Comparison of ENCODE assay signal across 1 cellular context in genomic region chr19:1652471-1653299, GRCh38.
TF ChIP-seq lines count a peak whose summit lies in the region.

Gene TCF3 (minus strand): TSS chr19:1652615. CDS start chr19:1650248, 2,367 bp downstream.

TF ChIP-seq in HepG2, 621 proteins besides CTCF, POLR2A, EP300 and RAD21 (continued from another document and continues in another):
- TF ChIP-seq TRAFD1 (CRISPR knock-in tag; IDR thresholded peaks at IDR 0.05; ENCODE audit: borderline replicate concordance), result no peak
- no peak for TF ChIP-seq ELK4 (CRISPR knock-in tag; IDR thresholded peaks at IDR 0.05; ENCODE audit: borderline replicate concordance)
- no peak for TF ChIP-seq ZSCAN22 (CRISPR knock-in tag; IDR thresholded peaks at IDR 0.05)
- TF ChIP-seq, protein P1, sequence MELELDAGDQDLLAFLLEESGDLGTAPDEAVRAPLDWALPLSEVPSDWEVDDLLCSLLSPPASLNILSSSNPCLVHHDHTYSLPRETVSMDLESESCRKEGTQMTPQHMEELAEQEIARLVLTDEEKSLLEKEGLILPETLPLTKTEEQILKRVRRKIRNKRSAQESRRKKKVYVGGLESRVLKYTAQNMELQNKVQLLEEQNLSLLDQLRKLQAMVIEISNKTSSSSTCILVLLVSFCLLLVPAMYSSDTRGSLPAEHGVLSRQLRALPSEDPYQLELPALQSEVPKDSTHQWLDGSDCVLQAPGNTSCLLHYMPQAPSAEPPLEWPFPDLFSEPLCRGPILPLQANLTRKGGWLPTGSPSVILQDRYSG (CRISPR knock-in tag; IDR thresholded peaks at IDR 0.05), result 0 out of 2 replicates have a peak, but pooled peaks have one; percentile 65
- TF ChIP-seq ZNF496 (CRISPR knock-in tag; IDR thresholded peaks at IDR 0.05; ENCODE audit: insufficient replicate concordance), result no peak
- no peak for TF ChIP-seq ZFP41 (CRISPR knock-in tag; IDR thresholded peaks at IDR 0.05; ENCODE audit: borderline replicate concordance)
- TF ChIP-seq ADNP (CRISPR knock-in tag; IDR thresholded peaks at IDR 0.05), result peak; percentile 81; the same call in 1 of the 2 replicates
- no peak for TF ChIP-seq ZBTB37 (CRISPR knock-in tag; IDR thresholded peaks at IDR 0.05)
- TF ChIP-seq ZNF484 (CRISPR knock-in tag; IDR thresholded peaks at IDR 0.05; ENCODE audit: borderline replicate concordance, low read depth), result no peak
- 0 out of 2 replicates have a peak, but pooled peaks have one; percentile 28 for TF ChIP-seq ZNF44 (CRISPR knock-in tag; IDR thresholded peaks at IDR 0.05)
- TF ChIP-seq ATM (IDR thresholded peaks at IDR 0.05; ENCODE audit: borderline replicate concordance), result no peak
- TF ChIP-seq ZIK1 (CRISPR knock-in tag; IDR thresholded peaks at IDR 0.05; ENCODE audit: borderline replicate concordance, low read depth), result no peak
- 0 out of 2 replicates have a peak, but pooled peaks have one; percentile 49 for TF ChIP-seq KDM5B (CRISPR knock-in tag; IDR thresholded peaks at IDR 0.05; ENCODE audit: borderline replicate concordance)
- TF ChIP-seq MEF2D (CRISPR knock-in tag; IDR thresholded peaks at IDR 0.05), result no peak
- no peak for TF ChIP-seq HOXA5 (CRISPR knock-in tag; IDR thresholded peaks at IDR 0.05)
- peak; percentile 75; the same call in 1 of the 2 replicates for TF ChIP-seq MXD3 (CRISPR knock-in tag; IDR thresholded peaks at IDR 0.05)
- 0 out of 2 replicates have a peak, but pooled peaks have one; percentile 55 for TF ChIP-seq HNRNPL (IDR thresholded peaks at IDR 0.05; ENCODE audit: low read depth, low read length)
- TF ChIP-seq NCOA1 (CRISPR knock-in tag; IDR thresholded peaks at IDR 0.05), result no peak
- no peak for TF ChIP-seq ZSCAN12 (CRISPR knock-in tag; IDR thresholded peaks at IDR 0.05)
- peak; percentile 63 for TF ChIP-seq BHLHE40 (IDR thresholded peaks at IDR 0.05; ENCODE audit: low read length)
- TF ChIP-seq ZNF256 (CRISPR knock-in tag; conservative IDR thresholded peaks at IDR 0.05), result 0 out of 2 replicates have a peak, but pooled peaks have one; percentile 24
- TF ChIP-seq, protein P2, sequence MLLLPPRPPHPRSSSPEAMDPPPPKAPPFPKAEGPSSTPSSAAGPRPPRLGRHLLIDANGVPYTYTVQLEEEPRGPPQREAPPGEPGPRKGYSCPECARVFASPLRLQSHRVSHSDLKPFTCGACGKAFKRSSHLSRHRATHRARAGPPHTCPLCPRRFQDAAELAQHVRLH (CRISPR knock-in tag; IDR thresholded peaks at IDR 0.05; ENCODE audit: borderline replicate concordance, low read depth), result peak; percentile 15; the same call in 1 of the 2 replicates
- no peak for TF ChIP-seq HMG20B (CRISPR knock-in tag; conservative IDR thresholded peaks at IDR 0.05)
- 0 out of 2 replicates have a peak, but pooled peaks have one; percentile 45 for TF ChIP-seq ZBTB10 (CRISPR knock-in tag; IDR thresholded peaks at IDR 0.05; ENCODE audit: borderline replicate concordance)
- TF ChIP-seq SOX13 (IDR thresholded peaks at IDR 0.05), result no peak
- peak in 1 of 2 experiments; percentile 14; a peak in 2 of 4 replicates for TF ChIP-seq SOX13 (CRISPR knock-in tag; conservative IDR thresholded peaks at IDR 0.05 in 1 of 2, IDR thresholded peaks at IDR 0.05 in 1 of 2)
- TF ChIP-seq ZBTB8A (CRISPR knock-in tag; IDR thresholded peaks at IDR 0.05; ENCODE audit: borderline replicate concordance, low read depth), result no peak
- no peak for TF ChIP-seq SOX6 (IDR thresholded peaks at IDR 0.05)
- TF ChIP-seq SOX6 (CRISPR knock-in tag; IDR thresholded peaks at IDR 0.05), result peak; percentile 45; the same call in 1 of the 2 replicates
- peak; percentile 93 for TF ChIP-seq CHD2 (IDR thresholded peaks at IDR 0.05; ENCODE audit: low read depth, low read length)
- TF ChIP-seq SCMH1 (CRISPR knock-in tag; IDR thresholded peaks at IDR 0.05; ENCODE audit: borderline replicate concordance), result no peak
- TF ChIP-seq POLR2AphosphoS5 (IDR thresholded peaks at IDR 0.05; ENCODE audit: low read depth, low read length), result peak; percentile 27; the same call in 1 of the 2 replicates
- peak; percentile 57 for TF ChIP-seq RXRA (CRISPR knock-in tag; IDR thresholded peaks at IDR 0.05)
- TF ChIP-seq ZNF564 (CRISPR knock-in tag; IDR thresholded peaks at IDR 0.05), result no peak
- no peak for TF ChIP-seq ATAD3A (CRISPR knock-in tag; IDR thresholded peaks at IDR 0.05)
- no peak for TF ChIP-seq ZNF121 (CRISPR knock-in tag; IDR thresholded peaks at IDR 0.05)
- TF ChIP-seq, protein P3, sequence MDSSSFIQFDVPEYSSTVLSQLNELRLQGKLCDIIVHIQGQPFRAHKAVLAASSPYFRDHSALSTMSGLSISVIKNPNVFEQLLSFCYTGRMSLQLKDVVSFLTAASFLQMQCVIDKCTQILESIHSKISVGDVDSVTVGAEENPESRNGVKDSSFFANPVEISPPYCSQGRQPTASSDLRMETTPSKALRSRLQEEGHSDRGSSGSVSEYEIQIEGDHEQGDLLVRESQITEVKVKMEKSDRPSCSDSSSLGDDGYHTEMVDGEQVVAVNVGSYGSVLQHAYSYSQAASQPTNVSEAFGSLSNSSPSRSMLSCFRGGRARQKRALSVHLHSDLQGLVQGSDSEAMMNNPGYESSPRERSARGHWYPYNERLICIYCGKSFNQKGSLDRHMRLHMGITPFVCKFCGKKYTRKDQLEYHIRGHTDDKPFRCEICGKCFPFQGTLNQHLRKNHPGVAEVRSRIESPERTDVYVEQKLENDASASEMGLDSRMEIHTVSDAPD (CRISPR knock-in tag; IDR thresholded peaks at IDR 0.05), result no peak
- peak; percentile 55; the same call in 1 of the 2 replicates for TF ChIP-seq HDAC1 (CRISPR knock-in tag; IDR thresholded peaks at IDR 0.05)
- no peak for TF ChIP-seq NFE2L1 (CRISPR knock-in tag; IDR thresholded peaks at IDR 0.05; ENCODE audit: borderline replicate concordance)
- no peak for TF ChIP-seq ZFAT (CRISPR knock-in tag; conservative IDR thresholded peaks at IDR 0.05)
- TF ChIP-seq ZNF687 (CRISPR knock-in tag; IDR thresholded peaks at IDR 0.05), result peak; percentile 72
- TF ChIP-seq PAX8 (CRISPR knock-in tag; IDR thresholded peaks at IDR 0.05; ENCODE audit: borderline replicate concordance), result no peak
- TF ChIP-seq ZNF33B (CRISPR knock-in tag; IDR thresholded peaks at IDR 0.05), result no peak
- no peak for TF ChIP-seq DR1 (CRISPR knock-in tag; IDR thresholded peaks at IDR 0.05)
- peak; percentile 78 for TF ChIP-seq PHF8 (CRISPR knock-in tag; IDR thresholded peaks at IDR 0.05)
- 0 out of 2 replicates have a peak, but pooled peaks have one; percentile 22 for TF ChIP-seq RFX3 (CRISPR knock-in tag; IDR thresholded peaks at IDR 0.05)
- no peak for TF ChIP-seq MAFK (conservative IDR thresholded peaks at IDR 0.05 in 1 of 2, IDR thresholded peaks at IDR 0.05 in 1 of 2; ENCODE audit: low read length in 2 of 2)
- 0 out of 2 replicates have a peak, but pooled peaks have one; percentile 27 for TF ChIP-seq JUN (CRISPR knock-in tag; IDR thresholded peaks at IDR 0.05)
- TF ChIP-seq ZNF558 (CRISPR knock-in tag; IDR thresholded peaks at IDR 0.05; ENCODE audit: borderline replicate concordance), result 0 out of 2 replicates have a peak, but pooled peaks have one; percentile 71
- TF ChIP-seq MBNL3 (CRISPR knock-in tag; conservative IDR thresholded peaks at IDR 0.05), result no peak
- no peak for TF ChIP-seq ZNF577 (CRISPR knock-in tag; IDR thresholded peaks at IDR 0.05; ENCODE audit: borderline replicate concordance, low read depth)
- no peak for TF ChIP-seq ZNF292 (CRISPR knock-in tag; IDR thresholded peaks at IDR 0.05; ENCODE audit: borderline replicate concordance, low read depth)
- 0 out of 2 replicates have a peak, but pooled peaks have one; percentile 2 for TF ChIP-seq ZNF772 (CRISPR knock-in tag; IDR thresholded peaks at IDR 0.05)
- TF ChIP-seq ZNF552 (CRISPR knock-in tag; IDR thresholded peaks at IDR 0.05; ENCODE audit: borderline replicate concordance), result no peak
- peak; percentile 69; the same call in 1 of the 2 replicates for TF ChIP-seq ZSCAN25 (CRISPR knock-in tag; IDR thresholded peaks at IDR 0.05)
- TF ChIP-seq, protein P4, sequence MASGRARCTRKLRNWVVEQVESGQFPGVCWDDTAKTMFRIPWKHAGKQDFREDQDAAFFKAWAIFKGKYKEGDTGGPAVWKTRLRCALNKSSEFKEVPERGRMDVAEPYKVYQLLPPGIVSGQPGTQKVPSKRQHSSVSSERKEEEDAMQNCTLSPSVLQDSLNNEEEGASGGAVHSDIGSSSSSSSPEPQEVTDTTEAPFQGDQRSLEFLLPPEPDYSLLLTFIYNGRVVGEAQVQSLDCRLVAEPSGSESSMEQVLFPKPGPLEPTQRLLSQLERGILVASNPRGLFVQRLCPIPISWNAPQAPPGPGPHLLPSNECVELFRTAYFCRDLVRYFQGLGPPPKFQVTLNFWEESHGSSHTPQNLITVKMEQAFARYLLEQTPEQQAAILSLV (CRISPR knock-in tag; IDR thresholded peaks at IDR 0.05; ENCODE audit: borderline replicate concordance), result no peak
- TF ChIP-seq ZNF207 (IDR thresholded peaks at IDR 0.05; ENCODE audit: borderline replicate concordance), result no peak
- TF ChIP-seq ZNF251 (CRISPR knock-in tag; IDR thresholded peaks at IDR 0.05), result no peak
